In genomic region chr12:103830730-103831320, GRCh38 we compare ENCODE assay signal across 25 cellular contexts.
"Had no signal": no experiment of that assay in that cellular context is flagged by ENCODE, and none has a peak within 500 bp of the region (broad histone marks: within the 10 kb centered on the region; RNA-seq: fewer than 3 reads in every experiment).

No MANE protein-coding gene starts in this region.

- H3K4me1 Mint-ChIP-seq: activated naive CD4-positive, alpha-beta T cell treated with anti-CD3 and anti-CD28 coated beads, Interleukin-2, amount 10 ng/mL, durations not matched to agents 7 days and 5 days had no signal

- H3K27ac Mint-ChIP-seq: activated CD8-positive, alpha-beta T cell treated with anti-CD3 and anti-CD28 coated beads for 36 hours; activated naive CD4-positive, alpha-beta T cell treated with anti-CD3 and anti-CD28 coated beads, Interleukin-2, amount 10 ng/mL, durations not matched to agents 7 days and 5 days; activated naive CD8-positive, alpha-beta T cell treated with anti-CD3 and anti-CD28 coated beads for 36 hours; activated T-cell treated with anti-CD3 and anti-CD28 coated beads, Interleukin-2, amount 50 U/mL, for 72 hours; activated T-helper 2 cell treated with anti-CD3 and anti-CD28 coated beads, Interferon-gamma antibody, Interleukin-2, Interleukin-4, amounts not matched to agents 10 μg/mL and 5 μg/mL and 100 μg/mL, durations not matched to agents 14 hours and 24 hours and 36 hours had no signal

- H3K36me3 ChIP-seq: Peyer's patch, SJCRH30, WERI-Rb-1 had no signal

- H3K4me3 Mint-ChIP-seq: activated CD8-positive, alpha-beta T cell treated with anti-CD3 and anti-CD28 coated beads for 36 hours; activated naive CD4-positive, alpha-beta T cell treated with anti-CD3 and anti-CD28 coated beads, Interleukin-2, amount 10 ng/mL, durations not matched to agents 7 days and 5 days; activated naive CD8-positive, alpha-beta T cell treated with anti-CD3 and anti-CD28 coated beads for 36 hours; activated T-cell treated with anti-CD3 and anti-CD28 coated beads, Interleukin-2, amount 50 U/mL, for 72 hours had no signal

- ATAC-seq: activated CD4-positive, CD25-positive, alpha-beta regulatory T cell treated with anti-CD3 and anti-CD28 coated beads, Interleukin-2, amount 50 U/mL, for 24 hours; activated CD8-positive, alpha-beta T cell treated with anti-CD3 and anti-CD28 coated beads for 36 hours; activated T-cell treated with anti-CD3 and anti-CD28 coated beads, Interleukin-2, amount 50 U/mL, for 72 hours had no signal

- H3K27me3 Mint-ChIP-seq: activated CD8-positive, alpha-beta T cell treated with anti-CD3 and anti-CD28 coated beads for 36 hours; activated naive CD4-positive, alpha-beta T cell treated with anti-CD3 and anti-CD28 coated beads, Interleukin-2, amount 10 ng/mL, durations not matched to agents 7 days and 5 days; activated naive CD8-positive, alpha-beta T cell treated with anti-CD3 and anti-CD28 coated beads for 36 hours had no signal

- H3K27ac ChIP-seq: Peyer's patch, RWPE1, SJCRH30, WERI-Rb-1 had no signal

- H3K4me1 ChIP-seq: Peyer's patch had no signal

- DNase-seq: activated CD4-positive, alpha-beta T cell treated with anti-CD3 and anti-CD28 coated beads for 4 hours; activated CD8-positive, alpha-beta memory T cell treated with anti-CD3 and anti-CD28 coated beads, Interleukin-2, amount 50 U/mL, for 4 hours; activated CD8-positive, alpha-beta T cell treated with anti-CD3 and anti-CD28 coated beads for 36 hours; activated gamma-delta T cell treated with Interleukin-2 at 50 U/mL for 16 hours; activated naive CD4-positive, alpha-beta T cell treated with anti-CD3 and anti-CD28 coated beads, Interleukin-2, amount 10 ng/mL, durations not matched to agents 7 days and 5 days; activated naive CD8-positive, alpha-beta T cell treated with anti-CD3 and anti-CD28 coated beads for 36 hours; activated T-cell treated with anti-CD3 and anti-CD28 coated beads, Interleukin-2, amount 50 U/mL, for 72 hours; anterior cingulate cortex; Kasumi-1; NCI-H1048; NCI-H146; NCI-H187 treated with DMSO at 0.1 percent for 48 hours; NCI-H510A treated with DMSO at 0.1 percent for 48 hours; NCI-H69; NK-92 treated with Interleukin-12 subunit alpha and Interleukin-12 subunit beta, amount 100 ng/mL, for 24 hours; OCI-M1; Peyer's patch; Right ventricle myocardium superior; SJCRH30; SK-N-SH; T-helper 1 cell; WERI-Rb-1 had no signal

- H3K9me3 Mint-ChIP-seq: activated CD8-positive, alpha-beta T cell treated with anti-CD3 and anti-CD28 coated beads for 36 hours had no signal

- H3K9me3 ChIP-seq: Peyer's patch had no signal

- H3K4me2 ChIP-seq: SK-N-SH had no signal

- H3K36me3 Mint-ChIP-seq: activated naive CD4-positive, alpha-beta T cell treated with anti-CD3 and anti-CD28 coated beads, Interleukin-2, amount 10 ng/mL, durations not matched to agents 7 days and 5 days had no signal

- H3K4me3 ChIP-seq: Peyer's patch, SJCRH30 had no signal

- H3K9me2 ChIP-seq: SK-N-SH had no signal

- H3K27me3 ChIP-seq: Peyer's patch, SJCRH30 had no signal
